ENCODE assay signal across 9 cellular contexts in genomic region chr3:128112406-128112968, GRCh38. TPM values are rescaled to one million over a fixed set of nuclear protein-coding genes. Genes with fewer than 3 reads are reported as not detected.
DNase-seq lines count a peak whose midpoint lies in the region; TF ChIP-seq lines count a peak whose summit lies in the region.
"Had no signal": no experiment of that assay in that cellular context is flagged by ENCODE, and none has a peak within 500 bp of the region (broad histone marks: within the 10 kb centered on the region; RNA-seq: fewer than 3 reads in every experiment).

No MANE protein-coding gene starts in this region.

- H3K4me1 Mint-ChIP-seq in osteocyte (ENCODE audit: unreplicated experiment) (peaks cover 33% of the 10 kb centered on the region), glutamatergic neuron (ENCODE audit: low read depth, unreplicated experiment) (no peaks in the 10 kb centered on the region)

- in situ Hi-C loops in astrocyte of the spinal cord (cut with HindIII; ENCODE audit: low sequenced_read_pairs), result no loop called here

- H3K4me3 Mint-ChIP-seq in osteocyte (ENCODE audit: unreplicated experiment), result peak overlapping the region; percentile 36
- H3K4me3 Mint-ChIP-seq in glutamatergic neuron (ENCODE audit: unreplicated experiment), result no peak overlapping the region

- peak; percentile 94 for DNase-seq in HCEC 1CT
- peak; percentile 80 for DNase-seq in RWPE1 (ENCODE audit: low spot score)
- DNase-seq in astrocyte of the spinal cord (ENCODE audit: low read depth, low spot score), result peak; percentile 91
- no peak for DNase-seq in osteocyte (ENCODE audit: extremely low spot score, unreplicated experiment)
- DNase-seq in NCI-H2107 treated with DMSO at 0.1 percent for 48 hours (lab: John Stamatoyannopoulos, UW; ENCODE audit: unreplicated experiment), result no peak
- no peak for DNase-seq in glutamatergic neuron
- no peak for DNase-seq in RPMI8226

- peak overlapping the region; percentile 52 for H3K27ac ChIP-seq in RWPE1
- H3K27ac ChIP-seq: neutrophil, SJCRH30 had no signal

- H3K36me3 Mint-ChIP-seq in osteocyte (ENCODE audit: unreplicated experiment) (peaks cover 23% of the 10 kb centered on the region), glutamatergic neuron (ENCODE audit: unreplicated experiment) (no peaks in the 10 kb centered on the region)

- POLR2A ChIA-PET in RWPE1 (lab: Yijun Ruan, JAX; ENCODE audit: low non-redundant PET), result no interaction called here

- H3K27me3 Mint-ChIP-seq in osteocyte (ENCODE audit: unreplicated experiment), result no peaks in the 10 kb centered on the region
- H3K27me3 Mint-ChIP-seq in glutamatergic neuron (ENCODE audit: unreplicated experiment), result no peaks in the 10 kb centered on the region

- H3K9me3 Mint-ChIP-seq in osteocyte (ENCODE audit: unreplicated experiment) (no peaks in the 10 kb centered on the region), glutamatergic neuron (ENCODE audit: unreplicated experiment) (no peaks in the 10 kb centered on the region)

- TF ChIP-seq CTCF in RWPE1 (conservative IDR thresholded peaks at IDR 0.05; ENCODE audit: low read depth), result no peak
- no peak for TF ChIP-seq CTCF in astrocyte of the spinal cord (IDR thresholded peaks at IDR 0.05; ENCODE audit: low read depth, low read length)
- peak; percentile 26 for TF ChIP-seq CTCF in osteocyte (IDR thresholded peaks at IDR 0.05)
- TF ChIP-seq CTCF in glutamatergic neuron (IDR thresholded peaks at IDR 0.05; ENCODE audit: partially characterized antibody, unreplicated experiment), result no peak

- H3K4me3 ChIP-seq in astrocyte of the spinal cord (ENCODE audit: low read depth, low read length), result no peak overlapping the region
- H3K4me3 ChIP-seq: SJCRH30 had no signal

- peak overlapping the region; percentile 96 for H3K27ac Mint-ChIP-seq in osteocyte (ENCODE audit: unreplicated experiment)
- no peak overlapping the region for H3K27ac Mint-ChIP-seq in glutamatergic neuron (ENCODE audit: unreplicated experiment)

- CTCF ChIA-PET in RWPE1 (lab: Yijun Ruan, JAX), result interaction anchor here (0.6 to 1.6 kb wide), 3 partner anchors 37 to 881 kb away, joined by 3 to 4 read pairs (median 3); no protein-coding TSS in a partner anchor

RNA-seq across cellular contexts. Expression of gene RUVBL1, which starts 11.1 kb away (rescaled TPM):
- total RNA-seq in osteocyte (34.1 and 34.3 TPM in 2 replicates), glutamatergic neuron (ENCODE audit: unreplicated experiment) (33.1 TPM)

RNA-seq across cellular contexts. Expression of gene EEFSEC, which starts 40.8 kb away (rescaled TPM):
- total RNA-seq in osteocyte (14.3 and 15.6 TPM in 2 replicates), glutamatergic neuron (ENCODE audit: unreplicated experiment) (8.3 TPM)

Comparison
In these comparisons a context has a peak if more than half of its experiments do, and no peak if none do; other contexts are left out.
1. DNase-seq: peak in HCEC 1CT (single experiment), RWPE1 (single experiment) and astrocyte of the spinal cord (single experiment); none in osteocyte (single experiment), NCI-H2107 treated with DMSO at 0.1 percent for 48 hours (single experiment), glutamatergic neuron (single experiment) and RPMI8226 (single experiment).